In the genomic region with DNA sequence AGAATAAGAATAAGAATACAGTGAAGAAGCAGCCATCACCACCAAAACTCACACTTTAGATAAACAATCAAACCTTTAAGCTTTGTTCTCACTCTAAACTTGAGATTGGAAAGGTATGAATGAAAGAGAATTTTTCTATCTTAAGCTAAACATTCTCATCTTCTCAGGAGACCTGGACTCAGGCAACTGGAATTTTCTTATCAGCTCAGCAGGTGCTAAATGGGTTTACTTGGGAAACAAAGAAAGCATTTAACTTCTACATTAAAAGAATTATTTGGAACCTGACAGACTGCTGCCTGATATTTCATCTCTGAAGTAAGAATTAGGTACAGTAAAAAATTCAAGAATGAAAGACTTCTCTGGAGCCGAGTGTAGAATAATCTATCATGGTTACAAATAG, we compare ENCODE assay signal across 36 cellular contexts. TPM values are rescaled to one million over a fixed set of nuclear protein-coding genes. Genes with fewer than 3 reads are reported as not detected.
"Had no signal": no experiment of that assay in that cellular context is flagged by ENCODE, and none has a peak within 500 bp of the region (broad histone marks: within the 10 kb centered on the region; RNA-seq: fewer than 3 reads in every experiment).

No MANE protein-coding gene starts in this region.

- H3K9me2 ChIP-seq: SK-N-SH had no signal

- H3K4me1 Mint-ChIP-seq: activated B cell treated with CpG ODN at 0.5 μM for 24 hours; activated CD4-positive, alpha-beta memory T cell treated with anti-CD3 and anti-CD28 coated beads, Interleukin-2, amount 10 ng/mL, durations not matched to agents 7 days and 5 days; activated CD8-positive, alpha-beta memory T cell treated with anti-CD3 and anti-CD28 coated beads, Interleukin-2, amount 10 ng/mL, durations not matched to agents 7 days and 5 days; activated naive CD4-positive, alpha-beta T cell treated with anti-CD3 and anti-CD28 coated beads, Interleukin-2, amount 50 U/mL, for 24 hours; activated naive CD8-positive, alpha-beta T cell treated with anti-CD3 and anti-CD28 coated beads, Interleukin-2, amount 10 ng/mL, durations not matched to agents 7 days and 5 days; activated T-helper 17 cell treated with anti-CD3 and anti-CD28 coated beads, Interleukin-2, amount 50 U/mL, for 72 hours had no signal

- H3K27ac Mint-ChIP-seq: activated B cell treated with CpG ODN at 0.5 μM for 24 hours; activated CD4-positive, alpha-beta memory T cell treated with anti-CD3 and anti-CD28 coated beads, Interleukin-2, amount 10 ng/mL, durations not matched to agents 7 days and 5 days; activated CD8-positive, alpha-beta memory T cell treated with anti-CD3 and anti-CD28 coated beads, Interleukin-2, amount 10 ng/mL, durations not matched to agents 7 days and 5 days; activated naive CD4-positive, alpha-beta T cell treated with anti-CD3 and anti-CD28 coated beads, Interleukin-2, amount 50 U/mL, for 24 hours; activated naive CD8-positive, alpha-beta T cell treated with anti-CD3 and anti-CD28 coated beads, Interleukin-2, amount 10 ng/mL, durations not matched to agents 7 days and 5 days; activated T-helper 17 cell treated with anti-CD3 and anti-CD28 coated beads, Interleukin-2, amount 50 U/mL, for 72 hours had no signal

- H3K9ac ChIP-seq: SK-N-SH had no signal

- H3K27ac ChIP-seq: ascending aorta, body of pancreas, breast epithelium, SJSA1, VCaP had no signal

- H3K4me2 ChIP-seq: SK-N-SH had no signal

- H3K36me3 Mint-ChIP-seq: activated CD8-positive, alpha-beta memory T cell treated with anti-CD3 and anti-CD28 coated beads, Interleukin-2, amount 10 ng/mL, durations not matched to agents 7 days and 5 days; activated naive CD4-positive, alpha-beta T cell treated with anti-CD3 and anti-CD28 coated beads, Interleukin-2, amount 50 U/mL, for 24 hours; activated naive CD8-positive, alpha-beta T cell treated with anti-CD3 and anti-CD28 coated beads, Interleukin-2, amount 10 ng/mL, durations not matched to agents 7 days and 5 days had no signal

- H3K4me1 ChIP-seq: breast epithelium had no signal

- H3K36me3 ChIP-seq: ascending aorta, breast epithelium, MG63, SJSA1 had no signal

- H3K27me3 ChIP-seq: ascending aorta, body of pancreas, breast epithelium, MG63, SJSA1 had no signal

- H3K9me3 ChIP-seq: ascending aorta, body of pancreas, breast epithelium, MG63, SJSA1, SK-N-SH had no signal

- ATAC-seq: activated CD8-positive, alpha-beta memory T cell treated with anti-CD3 and anti-CD28 coated beads, Interleukin-2, amount 10 ng/mL, durations not matched to agents 7 days and 5 days; activated T-helper 17 cell treated with anti-CD3 and anti-CD28 coated beads, Interleukin-2, amount 50 U/mL, for 72 hours; body of pancreas; Panc1 had no signal

- H3K4me3 ChIP-seq: ascending aorta, body of pancreas, breast epithelium, MG63, SJSA1 had no signal

- H3K27me3 Mint-ChIP-seq: activated B cell treated with CpG ODN at 0.5 μM for 24 hours; activated CD8-positive, alpha-beta memory T cell treated with anti-CD3 and anti-CD28 coated beads, Interleukin-2, amount 10 ng/mL, durations not matched to agents 7 days and 5 days; activated naive CD4-positive, alpha-beta T cell treated with anti-CD3 and anti-CD28 coated beads, Interleukin-2, amount 50 U/mL, for 24 hours had no signal

- H3K9me3 Mint-ChIP-seq: activated B cell treated with CpG ODN at 0.5 μM for 24 hours; activated CD4-positive, alpha-beta memory T cell treated with anti-CD3 and anti-CD28 coated beads, Interleukin-2, amount 10 ng/mL, durations not matched to agents 7 days and 5 days; activated naive CD4-positive, alpha-beta T cell treated with anti-CD3 and anti-CD28 coated beads, Interleukin-2, amount 50 U/mL, for 24 hours; activated naive CD8-positive, alpha-beta T cell treated with anti-CD3 and anti-CD28 coated beads, Interleukin-2, amount 10 ng/mL, durations not matched to agents 7 days and 5 days; activated T-helper 17 cell treated with anti-CD3 and anti-CD28 coated beads, Interleukin-2, amount 50 U/mL, for 72 hours had no signal

- DNase-seq: activated B cell treated with CpG ODN at 0.5 μM for 24 hours; activated CD4-positive, alpha-beta memory T cell treated with anti-CD3 and anti-CD28 coated beads, Interleukin-2, amount 10 ng/mL, durations not matched to agents 7 days and 5 days; activated CD4-positive, alpha-beta T cell treated with anti-CD3 and anti-CD28 coated beads for 48 hours; activated CD4-positive, CD25-positive, alpha-beta regulatory T cell treated with anti-CD3 and anti-CD28 coated beads, Interleukin-2, amount 50 U/mL, for 72 hours; activated CD8-positive, alpha-beta memory T cell treated with anti-CD3 and anti-CD28 coated beads for 24 hours; activated CD8-positive, alpha-beta memory T cell treated with anti-CD3 and anti-CD28 coated beads, Interleukin-2, amount 10 ng/mL, durations not matched to agents 7 days and 5 days; activated CD8-positive, alpha-beta memory T cell treated with anti-CD3 and anti-CD28 coated beads, Interleukin-2, amount 50 U/mL, for 48 hours; activated gamma-delta T cell; activated naive CD4-positive, alpha-beta T cell treated with Interleukin-2 at 50 U/mL for 16 hours; activated naive CD8-positive, alpha-beta T cell treated with anti-CD3 and anti-CD28 coated beads, Interleukin-2, amount 10 ng/mL, durations not matched to agents 7 days and 5 days; activated T-cell treated with anti-CD3 and anti-CD28 coated beads, Interleukin-2, amount 50 U/mL, for 48 hours; amygdala; body of pancreas; Kasumi-1; MG63; NCI-H1048; NCI-H1105 treated with DMSO at 0.1 percent for 48 hours; NCI-H1436; NCI-H1694; NCI-H1930; NCI-H2081 treated with DMSO at 0.1 percent for 48 hours; NCI-H345; NCI-H524 treated with DMSO at 0.1 percent for 48 hours; SHP77; SK-N-SH; T-helper 2 cell; T-helper 9 cell had no signal

- H3K4me3 Mint-ChIP-seq: activated B cell treated with CpG ODN at 0.5 μM for 24 hours; activated CD4-positive, alpha-beta memory T cell treated with anti-CD3 and anti-CD28 coated beads, Interleukin-2, amount 10 ng/mL, durations not matched to agents 7 days and 5 days; activated CD8-positive, alpha-beta memory T cell treated with anti-CD3 and anti-CD28 coated beads, Interleukin-2, amount 10 ng/mL, durations not matched to agents 7 days and 5 days; activated naive CD4-positive, alpha-beta T cell treated with anti-CD3 and anti-CD28 coated beads, Interleukin-2, amount 50 U/mL, for 24 hours; activated naive CD8-positive, alpha-beta T cell treated with anti-CD3 and anti-CD28 coated beads, Interleukin-2, amount 10 ng/mL, durations not matched to agents 7 days and 5 days; activated T-helper 17 cell treated with anti-CD3 and anti-CD28 coated beads, Interleukin-2, amount 50 U/mL, for 72 hours had no signal

RNA-seq across cellular contexts. Expression of a gene that starts 20.7 kb away (rescaled TPM):
- total RNA-seq: activated B cell treated with CpG ODN at 0.5 μM for 24 hours; activated CD4-positive, alpha-beta memory T cell treated with anti-CD3 and anti-CD28 coated beads, Interleukin-2, amount 10 ng/mL, durations not matched to agents 7 days and 5 days; activated CD8-positive, alpha-beta memory T cell treated with anti-CD3 and anti-CD28 coated beads, Interleukin-2, amount 10 ng/mL, durations not matched to agents 7 days and 5 days; activated naive CD8-positive, alpha-beta T cell treated with anti-CD3 and anti-CD28 coated beads, Interleukin-2, amount 10 ng/mL, durations not matched to agents 7 days and 5 days; activated T-helper 17 cell treated with anti-CD3 and anti-CD28 coated beads, Interleukin-2, amount 50 U/mL, for 72 hours; ascending aorta; body of pancreas; NCI-H460; RPMI7951 had no signal
- polyA plus RNA-seq: SK-N-SH had no signal

RNA-seq across cellular contexts. Expression of a gene that starts 32.8 kb away (rescaled TPM):
- total RNA-seq: activated B cell treated with CpG ODN at 0.5 μM for 24 hours; activated CD4-positive, alpha-beta memory T cell treated with anti-CD3 and anti-CD28 coated beads, Interleukin-2, amount 10 ng/mL, durations not matched to agents 7 days and 5 days; activated CD8-positive, alpha-beta memory T cell treated with anti-CD3 and anti-CD28 coated beads, Interleukin-2, amount 10 ng/mL, durations not matched to agents 7 days and 5 days; activated naive CD8-positive, alpha-beta T cell treated with anti-CD3 and anti-CD28 coated beads, Interleukin-2, amount 10 ng/mL, durations not matched to agents 7 days and 5 days; activated T-helper 17 cell treated with anti-CD3 and anti-CD28 coated beads, Interleukin-2, amount 50 U/mL, for 72 hours had no signal
